ENCODE assay signal across 1 cellular context in genomic region chr15:67882487-67883227, GRCh38.
A peak's percentile ranks its signal among the peaks of the same experiment; 100 is the strongest.
TF ChIP-seq lines count a peak whose summit lies in the region.

No MANE protein-coding gene starts in this region.

TF ChIP-seq in K562, 482 proteins besides CTCF, POLR2A, EP300 and RAD21 (continued from another document and continues in another):
- TF ChIP-seq JUND (IDR thresholded peaks at IDR 0.05; ENCODE audit: borderline replicate concordance, low read depth, low read length): peak; percentile 45; the same call in 1 of the 2 replicates
- TF ChIP-seq JUND (tag; IDR thresholded peaks at IDR 0.05; ENCODE audit: borderline replicate concordance, low read depth, low read length): peak; percentile 42; the same call in 1 of the 3 replicates
- TF ChIP-seq PHB2 (IDR thresholded peaks at IDR 0.05; ENCODE audit: low read depth): no peak
- peak; percentile 55 for TF ChIP-seq TBP (optimal IDR thresholded peaks at IDR 0.05; ENCODE audit: low read depth, low read length)
- TF ChIP-seq DMBX1 (CRISPR knock-in tag; IDR thresholded peaks at IDR 0.05; ENCODE audit: borderline replicate concordance): 0 out of 2 replicates have a peak, but pooled peaks have one; percentile 39
- TF ChIP-seq POLR2H (tag; IDR thresholded peaks at IDR 0.05; ENCODE audit: low read depth): no peak
- TF ChIP-seq ZNF316 (IDR thresholded peaks at IDR 0.05): peak; percentile 97
- no peak for TF ChIP-seq TAF1 (IDR thresholded peaks at IDR 0.05; ENCODE audit: control insufficient read depth, extremely low read depth, insufficient read depth, low read length, severe bottlenecking)
- peak; percentile 68; the same call in 1 of the 2 replicates for TF ChIP-seq SMARCC2 (IDR thresholded peaks at IDR 0.05; ENCODE audit: low read depth)
- TF ChIP-seq SNRNP70 (optimal IDR thresholded peaks at IDR 0.05; ENCODE audit: low read depth, low read length): no peak
- TF ChIP-seq, protein P1, sequence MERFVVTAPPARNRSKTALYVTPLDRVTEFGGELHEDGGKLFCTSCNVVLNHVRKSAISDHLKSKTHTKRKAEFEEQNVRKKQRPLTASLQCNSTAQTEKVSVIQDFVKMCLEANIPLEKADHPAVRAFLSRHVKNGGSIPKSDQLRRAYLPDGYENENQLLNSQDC (CRISPR knock-in tag; IDR thresholded peaks at IDR 0.05): no peak
- TF ChIP-seq CC2D1A (IDR thresholded peaks at IDR 0.05): no peak
- TF ChIP-seq PATZ1 (CRISPR knock-in tag; IDR thresholded peaks at IDR 0.05; ENCODE audit: borderline replicate concordance): no peak
- TF ChIP-seq HNRNPLL (IDR thresholded peaks at IDR 0.05; ENCODE audit: low read depth, low read length, poor library complexity, severe bottlenecking): no peak
- TF ChIP-seq MCM7 (IDR thresholded peaks at IDR 0.05): no peak
- TF ChIP-seq PBX2 (CRISPR knock-in tag; IDR thresholded peaks at IDR 0.05; ENCODE audit: low read depth): no peak
- peak; percentile 68 for TF ChIP-seq PBX2 (tag; conservative IDR thresholded peaks at IDR 0.05; ENCODE audit: low read depth)
- TF ChIP-seq TRIM25 (IDR thresholded peaks at IDR 0.05; ENCODE audit: borderline replicate concordance): peak; percentile 68; the same call in 1 of the 2 replicates
- no peak for TF ChIP-seq HOXB6 (CRISPR knock-in tag; IDR thresholded peaks at IDR 0.05; ENCODE audit: borderline replicate concordance)
- TF ChIP-seq POLR2G (IDR thresholded peaks at IDR 0.05; ENCODE audit: low read depth, low read length): no peak
- TF ChIP-seq GABPB1 (CRISPR knock-in tag; IDR thresholded peaks at IDR 0.05): no peak
- no peak for TF ChIP-seq RUNX1 (IDR thresholded peaks at IDR 0.05; ENCODE audit: low read depth)
- TF ChIP-seq ZNF445 (CRISPR knock-in tag; IDR thresholded peaks at IDR 0.05; ENCODE audit: low read depth): no peak
- no peak for TF ChIP-seq YY1 (IDR thresholded peaks at IDR 0.05; ENCODE audit: borderline replicate concordance in 1 of 3, control insufficient read depth in 1 of 3, extremely low read depth in 1 of 3, insufficient read depth in 3 of 3, insufficient read length in 1 of 3, insufficient replicate concordance in 2 of 3, low read depth in 1 of 3, low read length in 2 of 3)
- no peak for TF ChIP-seq TSC22D4 (tag; IDR thresholded peaks at IDR 0.05)
- TF ChIP-seq FOXO4 (CRISPR knock-in tag; IDR thresholded peaks at IDR 0.05): no peak
- 0 out of 4 replicates have a peak, but pooled peaks of 1 of the 2 experiments have one; percentile 44 for TF ChIP-seq ETV6 (IDR thresholded peaks at IDR 0.05; ENCODE audit: borderline replicate concordance in 1 of 2, low read depth in 2 of 2, low read length in 1 of 2)
- no peak for TF ChIP-seq ETV6 (CRISPR knock-in tag; IDR thresholded peaks at IDR 0.05; ENCODE audit: borderline replicate concordance)
- peak; percentile 66; the same call in 1 of the 2 replicates for TF ChIP-seq RNF2 (IDR thresholded peaks at IDR 0.05)
- no peak for TF ChIP-seq ESRRA (IDR thresholded peaks at IDR 0.05; ENCODE audit: borderline replicate concordance, low read depth)
- 0 out of 2 replicates have a peak, but pooled peaks have one; percentile 32 for TF ChIP-seq JUN (IDR thresholded peaks at IDR 0.05; ENCODE audit: borderline replicate concordance, low read depth, low read length)
- no peak for TF ChIP-seq JUN (CRISPR knock-in tag; IDR thresholded peaks at IDR 0.05; ENCODE audit: borderline replicate concordance)
- TF ChIP-seq TCF7 (IDR thresholded peaks at IDR 0.05; ENCODE audit: borderline replicate concordance): 0 out of 2 replicates have a peak, but pooled peaks have one; percentile 42
- TF ChIP-seq, protein P2, sequence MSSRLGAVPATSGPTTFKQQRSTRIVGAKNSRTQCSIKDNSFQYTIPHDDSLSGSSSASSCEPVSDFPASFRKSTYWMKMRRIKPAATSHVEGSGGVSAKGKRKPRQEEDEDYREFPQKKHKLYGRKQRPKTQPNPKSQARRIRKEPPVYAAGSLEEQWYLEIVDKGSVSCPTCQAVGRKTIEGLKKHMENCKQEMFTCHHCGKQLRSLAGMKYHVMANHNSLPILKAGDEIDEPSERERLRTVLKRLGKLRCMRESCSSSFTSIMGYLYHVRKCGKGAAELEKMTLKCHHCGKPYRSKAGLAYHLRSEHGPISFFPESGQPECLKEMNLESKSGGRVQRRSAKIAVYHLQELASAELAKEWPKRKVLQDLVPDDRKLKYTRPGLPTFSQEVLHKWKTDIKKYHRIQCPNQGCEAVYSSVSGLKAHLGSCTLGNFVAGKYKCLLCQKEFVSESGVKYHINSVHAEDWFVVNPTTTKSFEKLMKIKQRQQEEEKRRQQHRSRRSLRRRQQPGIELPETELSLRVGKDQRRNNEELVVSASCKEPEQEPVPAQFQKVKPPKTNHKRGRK (tag; IDR thresholded peaks at IDR 0.05): no peak
- TF ChIP-seq, protein P3, sequence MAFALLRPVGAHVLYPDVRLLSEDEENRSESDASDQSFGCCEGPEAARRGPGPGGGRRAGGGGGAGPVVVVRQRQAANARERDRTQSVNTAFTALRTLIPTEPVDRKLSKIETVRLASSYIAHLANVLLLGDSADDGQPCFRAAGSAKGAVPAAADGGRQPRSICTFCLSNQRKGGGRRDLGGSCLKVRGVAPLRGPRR (CRISPR knock-in tag; IDR thresholded peaks at IDR 0.05): no peak
- TF ChIP-seq ZC3H8 (IDR thresholded peaks at IDR 0.05): no peak
- no peak for TF ChIP-seq PTBP1 (IDR thresholded peaks at IDR 0.05; ENCODE audit: low read depth, low read length)
- TF ChIP-seq CHD2 (IDR thresholded peaks at IDR 0.05; ENCODE audit: low read depth, low read length): no peak
- no peak for TF ChIP-seq ATF1 (CRISPR knock-in tag; IDR thresholded peaks at IDR 0.05)
- 0 out of 2 replicates have a peak, but pooled peaks have one; percentile 28 for TF ChIP-seq ATF1 (tag; IDR thresholded peaks at IDR 0.05)
- no peak for TF ChIP-seq CCNT2 (IDR thresholded peaks at IDR 0.05; ENCODE audit: borderline replicate concordance, extremely low read depth, insufficient read length, low read depth, low read length)
- TF ChIP-seq RBM22 (IDR thresholded peaks at IDR 0.05; ENCODE audit: low read depth, low read length, poor library complexity, severe bottlenecking): no peak
- no peak for TF ChIP-seq ZNF24 (IDR thresholded peaks at IDR 0.05)
- TF ChIP-seq NUFIP1 (IDR thresholded peaks at IDR 0.05; ENCODE audit: partially characterized antibody): no peak
- TF ChIP-seq ZNF586 (CRISPR knock-in tag; conservative IDR thresholded peaks at IDR 0.05): no peak
- TF ChIP-seq HDAC1 (IDR thresholded peaks at IDR 0.05): peak; percentile 9 to 72; a peak in 2 of 4 replicates
- no peak for TF ChIP-seq ZNF699 (CRISPR knock-in tag; IDR thresholded peaks at IDR 0.05; ENCODE audit: insufficient replicate concordance)
- TF ChIP-seq CBX1 (IDR thresholded peaks at IDR 0.05; ENCODE audit: low read depth): 0 out of 2 replicates have a peak, but pooled peaks have one; percentile 20
- TF ChIP-seq, protein P4, sequence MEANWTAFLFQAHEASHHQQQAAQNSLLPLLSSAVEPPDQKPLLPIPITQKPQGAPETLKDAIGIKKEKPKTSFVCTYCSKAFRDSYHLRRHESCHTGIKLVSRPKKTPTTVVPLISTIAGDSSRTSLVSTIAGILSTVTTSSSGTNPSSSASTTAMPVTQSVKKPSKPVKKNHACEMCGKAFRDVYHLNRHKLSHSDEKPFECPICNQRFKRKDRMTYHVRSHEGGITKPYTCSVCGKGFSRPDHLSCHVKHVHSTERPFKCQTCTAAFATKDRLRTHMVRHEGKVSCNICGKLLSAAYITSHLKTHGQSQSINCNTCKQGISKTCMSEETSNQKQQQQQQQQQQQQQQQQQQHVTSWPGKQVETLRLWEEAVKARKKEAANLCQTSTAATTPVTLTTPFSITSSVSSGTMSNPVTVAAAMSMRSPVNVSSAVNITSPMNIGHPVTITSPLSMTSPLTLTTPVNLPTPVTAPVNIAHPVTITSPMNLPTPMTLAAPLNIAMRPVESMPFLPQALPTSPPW (CRISPR knock-in tag; IDR thresholded peaks at IDR 0.05): peak; percentile 88
- TF ChIP-seq KLF6 (CRISPR knock-in tag; IDR thresholded peaks at IDR 0.05; ENCODE audit: borderline replicate concordance): no peak; the same call in 1 of the 2 replicates
- peak; percentile 38; the same call in 1 of the 2 replicates for TF ChIP-seq CXXC5 (CRISPR knock-in tag; IDR thresholded peaks at IDR 0.05)
- TF ChIP-seq ZBTB8A (IDR thresholded peaks at IDR 0.05; ENCODE audit: partially characterized antibody): no peak
- no peak for TF ChIP-seq ZNF785 (CRISPR knock-in tag; IDR thresholded peaks at IDR 0.05)
- no peak for TF ChIP-seq TCF7L2 (IDR thresholded peaks at IDR 0.05; ENCODE audit: low read depth, low read length)
- TF ChIP-seq, protein P5, sequence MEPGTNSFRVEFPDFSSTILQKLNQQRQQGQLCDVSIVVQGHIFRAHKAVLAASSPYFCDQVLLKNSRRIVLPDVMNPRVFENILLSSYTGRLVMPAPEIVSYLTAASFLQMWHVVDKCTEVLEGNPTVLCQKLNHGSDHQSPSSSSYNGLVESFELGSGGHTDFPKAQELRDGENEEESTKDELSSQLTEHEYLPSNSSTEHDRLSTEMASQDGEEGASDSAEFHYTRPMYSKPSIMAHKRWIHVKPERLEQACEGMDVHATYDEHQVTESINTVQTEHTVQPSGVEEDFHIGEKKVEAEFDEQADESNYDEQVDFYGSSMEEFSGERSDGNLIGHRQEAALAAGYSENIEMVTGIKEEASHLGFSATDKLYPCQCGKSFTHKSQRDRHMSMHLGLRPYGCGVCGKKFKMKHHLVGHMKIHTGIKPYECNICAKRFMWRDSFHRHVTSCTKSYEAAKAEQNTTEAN (CRISPR knock-in tag; IDR thresholded peaks at IDR 0.05): no peak
- no peak; the same call in 1 of the 2 replicates for TF ChIP-seq PTRF (tag; IDR thresholded peaks at IDR 0.05)
- TF ChIP-seq, protein P6, sequence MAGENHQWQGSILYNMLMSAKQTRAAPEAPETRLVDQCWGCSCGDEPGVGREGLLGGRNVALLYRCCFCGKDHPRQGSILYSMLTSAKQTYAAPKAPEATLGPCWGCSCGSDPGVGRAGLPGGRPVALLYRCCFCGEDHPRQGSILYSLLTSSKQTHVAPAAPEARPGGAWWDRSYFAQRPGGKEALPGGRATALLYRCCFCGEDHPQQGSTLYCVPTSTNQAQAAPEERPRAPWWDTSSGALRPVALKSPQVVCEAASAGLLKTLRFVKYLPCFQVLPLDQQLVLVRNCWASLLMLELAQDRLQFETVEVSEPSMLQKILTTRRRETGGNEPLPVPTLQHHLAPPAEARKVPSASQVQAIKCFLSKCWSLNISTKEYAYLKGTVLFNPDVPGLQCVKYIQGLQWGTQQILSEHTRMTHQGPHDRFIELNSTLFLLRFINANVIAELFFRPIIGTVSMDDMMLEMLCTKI (IDR thresholded peaks at IDR 0.05; ENCODE audit: partially characterized antibody): no peak
- 0 out of 2 replicates have a peak, but pooled peaks have one; percentile 17 for TF ChIP-seq ZNF384 (IDR thresholded peaks at IDR 0.05; ENCODE audit: low read depth, low read length)
- TF ChIP-seq DPF2 (IDR thresholded peaks at IDR 0.05): peak; percentile 92
- no peak for TF ChIP-seq ZNF232 (CRISPR knock-in tag; IDR thresholded peaks at IDR 0.05)
